Comparison of ENCODE assay signal across 9 cellular contexts in genomic region chr21:34243562-34243961, GRCh38.
DNase-seq lines count a peak whose midpoint lies in the region; ATAC-seq, FAIRE-seq and TF ChIP-seq lines count a peak whose summit lies in the region.
"Had no signal": no experiment of that assay in that cellular context is flagged by ENCODE, and none has a peak within 500 bp of the region (broad histone marks: within the 10 kb centered on the region; RNA-seq: fewer than 3 reads in every experiment).

No MANE protein-coding gene starts in this region.

- H3K4ac ChIP-seq in neuronal stem cell (ENCODE audit: low read length), result no peak overlapping the region

- DNase-seq in GM12865 (ENCODE audit: low read depth) (peak; percentile 53), M059J (ENCODE audit: low read depth) (peak; percentile 38), kidney tubule cell (ENCODE audit: low spot score) (peak; percentile 37), neuronal stem cell (ENCODE audit: low spot score) (no peak), GM12892 (ENCODE audit: insufficient read length) (no peak), activated gamma-delta T cell (lab: John Stamatoyannopoulos, UW) (no peak)
- DNase-seq in activated CD8-positive, alpha-beta T cell treated with anti-CD3 and anti-CD28 coated beads for 36 hours, result peak; percentile 34

- CTCF ChIA-PET in activated CD8-positive, alpha-beta T cell treated with anti-CD3 and anti-CD28 coated beads for 36 hours (lab: Charles Lee), result interaction anchor here (2.0 to 3.7 kb wide), 2 partner anchors 104 to 319 kb away, joined by 5 to 16 read pairs; no protein-coding TSS in a partner anchor

- POLR2A ChIA-PET in activated CD8-positive, alpha-beta T cell treated with anti-CD3 and anti-CD28 coated beads for 36 hours (lab: Charles Lee), result no interaction called here

- no peak overlapping the region for H2AFZ ChIP-seq in neuronal stem cell (ENCODE audit: low read length)

- no peak overlapping the region for H3K9ac ChIP-seq in neuronal stem cell (ENCODE audit: low read depth, low read length, poor library complexity)

- H4K91ac ChIP-seq in neuronal stem cell (ENCODE audit: low read depth, low read length, poor library complexity), result no peak overlapping the region

- H3K9me3 Mint-ChIP-seq in activated CD8-positive, alpha-beta T cell treated with anti-CD3 and anti-CD28 coated beads for 36 hours, result peaks cover 12% of the 10 kb centered on the region

- H3K4me2 ChIP-seq in neuronal stem cell (ENCODE audit: insufficient read depth, low read length, poor library complexity, severe bottlenecking), result no peak overlapping the region

- no peak overlapping the region for H2AK5ac ChIP-seq in neuronal stem cell (ENCODE audit: low read depth, low read length)

- peaks cover 0 to 2% of the 10 kb centered on the region in 2 donors for H3K36me3 ChIP-seq in neuronal stem cell (replicated peaks in 1 of 2; ENCODE audit: control insufficient read depth in 2 of 2, insufficient read depth in 2 of 2, low read length in 2 of 2)

- no peaks in the 10 kb centered on the region for H3K27me3 Mint-ChIP-seq in activated CD8-positive, alpha-beta T cell treated with anti-CD3 and anti-CD28 coated beads for 36 hours

- no peak overlapping the region for H3K27ac Mint-ChIP-seq in activated CD8-positive, alpha-beta T cell treated with anti-CD3 and anti-CD28 coated beads for 36 hours
- H3K27ac Mint-ChIP-seq: nephron had no signal

- WGBS in neuronal stem cell (ENCODE audit: extremely low coverage in 2 of 2, insufficient read length in 2 of 2, insufficient replicate concordance in 1 of 2), 2 donors, result no CpG with 5 or more reads among the region's 1 CpG

- no peaks in the 10 kb centered on the region for H3K79me1 ChIP-seq in neuronal stem cell (ENCODE audit: low read depth, low read length)

- H3K14ac ChIP-seq in neuronal stem cell (ENCODE audit: low read length), result no peak overlapping the region

- H4K8ac ChIP-seq in neuronal stem cell (ENCODE audit: low read depth, low read length), result no peak overlapping the region

- no peak overlapping the region for H2BK12ac ChIP-seq in neuronal stem cell (ENCODE audit: low read length)

- no peaks in the 10 kb centered on the region for H3K36me3 Mint-ChIP-seq in activated CD8-positive, alpha-beta T cell treated with anti-CD3 and anti-CD28 coated beads for 36 hours (ENCODE audit: low read depth)

- no peak for TF ChIP-seq POLR2A in GM12892 (IDR thresholded peaks at IDR 0.05; ENCODE audit: low read depth, low read length)

- no peak overlapping the region for H2BK120ac ChIP-seq in neuronal stem cell (ENCODE audit: low read depth, low read length)

- H3K4me1 Mint-ChIP-seq in activated CD8-positive, alpha-beta T cell treated with anti-CD3 and anti-CD28 coated beads for 36 hours (ENCODE audit: low read depth), result no peaks in the 10 kb centered on the region
- H3K4me1 Mint-ChIP-seq: nephron had no signal

- no peak overlapping the region for H3K27ac ChIP-seq in neuronal stem cell (replicated peaks; ENCODE audit: low read length)

- H3K18ac ChIP-seq in neuronal stem cell (ENCODE audit: low read length), result no peak overlapping the region

- intact Hi-C loops in activated CD8-positive, alpha-beta T cell treated with anti-CD3 and anti-CD28 coated beads for 36 hours (cut with micrococcal nuclease), result loop anchor here (10.0 kb wide), 1 partner anchor 319 kb away; no protein-coding TSS in a partner anchor

- no peak overlapping the region for H3K23ac ChIP-seq in neuronal stem cell (ENCODE audit: low read depth, low read length, poor library complexity)

- no peaks in the 10 kb centered on the region for H3K4me1 ChIP-seq in neuronal stem cell (ENCODE audit: control insufficient read depth in 2 of 2, insufficient read depth in 1 of 2, low read depth in 1 of 2, low read length in 2 of 2)

- H3K4me3 ChIP-seq in GM12865 (ENCODE audit: low read depth, low read length), result no peak overlapping the region
- no peak overlapping the region for H3K4me3 ChIP-seq in neuronal stem cell (ENCODE audit: low read length in 2 of 2)

- no peak overlapping the region for H3K4me3 Mint-ChIP-seq in activated CD8-positive, alpha-beta T cell treated with anti-CD3 and anti-CD28 coated beads for 36 hours
- H3K4me3 Mint-ChIP-seq: nephron had no signal

- TF ChIP-seq CTCF in GM12865 (IDR thresholded peaks at IDR 0.05; ENCODE audit: insufficient read depth, low read depth, low read length, missing control alignments), result peak; percentile 39
- peak; percentile 31 for TF ChIP-seq CTCF in activated CD8-positive, alpha-beta T cell treated with anti-CD3 and anti-CD28 coated beads for 36 hours (IDR thresholded peaks at IDR 0.05)

- no peak overlapping the region for H2BK5ac ChIP-seq in neuronal stem cell (ENCODE audit: low read length)

- H3K27me3 ChIP-seq in neuronal stem cell (ENCODE audit: control insufficient read depth in 3 of 3, insufficient read depth in 3 of 3, low read depth in 1 of 3, low read length in 3 of 3), result no peaks in the 10 kb centered on the region

- FAIRE-seq in GM12892 (lab: Jason Lieb, UNC), result no peak

- H3K9me3 ChIP-seq in neuronal stem cell (replicated peaks in 1 of 2; ENCODE audit: control insufficient read depth in 2 of 2, insufficient read depth in 1 of 2, low read depth in 1 of 2, low read length in 2 of 2), result peaks cover under 1 to 7% of the 10 kb centered on the region in 2 donors

- ATAC-seq in activated CD8-positive, alpha-beta T cell treated with anti-CD3 and anti-CD28 coated beads for 36 hours, result no peak
- ATAC-seq in GM18498 (IDR thresholded peaks at IDR 0.05; ENCODE audit: unreplicated experiment), result no peak

- no peak overlapping the region for H2BK15ac ChIP-seq in neuronal stem cell (ENCODE audit: low read length)

Comparison
In these comparisons a context has a peak if more than half of its experiments do, and no peak if none do; other contexts are left out.
1. DNase-seq: peak in GM12865 (single experiment), M059J (single experiment), activated CD8-positive, alpha-beta T cell treated with anti-CD3 and anti-CD28 coated beads for 36 hours (single experiment) and kidney tubule cell (single experiment); none in neuronal stem cell (single experiment), GM12892 (single experiment) and activated gamma-delta T cell (single experiment).